ENCODE assay signal across 22 cellular contexts in genomic region chr6:106796754-106797153, GRCh38.
"Had no signal": no experiment of that assay in that cellular context is flagged by ENCODE, and none has a peak within 500 bp of the region (broad histone marks: within the 10 kb centered on the region; RNA-seq: fewer than 3 reads in every experiment).

No MANE protein-coding gene starts in this region.

- H3K27ac ChIP-seq: gastrocnemius medialis, left ventricle myocardium inferior, spleen, suprapubic skin, tibial nerve had no signal

- H3K27me3 ChIP-seq: breast epithelium, gastrocnemius medialis, spleen, suprapubic skin, tibial nerve had no signal

- H3K27ac Mint-ChIP-seq: activated B cell treated with CpG ODN at 0.5 μM for 24 hours; activated CD8-positive, alpha-beta T cell treated with anti-CD3 and anti-CD28 coated beads for 36 hours; activated naive CD4-positive, alpha-beta T cell treated with anti-CD3 and anti-CD28 coated beads, Interleukin-2, amount 50 U/mL, for 72 hours; activated T-helper 2 cell treated with anti-CD3 and anti-CD28 coated beads, Interferon-gamma antibody, Interleukin-2, Interleukin-4, amounts not matched to agents 10 μg/mL and 5 μg/mL and 100 μg/mL, durations not matched to agents 14 hours and 24 hours and 36 hours; natural killer cell; T-helper 1 cell treated with Interleukin-12 subunit alpha and Interleukin-12 subunit beta and Interleukin-4 antibody, amounts not matched to agents 30 μg/mL and 1 μg/mL, for 36 hours had no signal

- H3K9me3 ChIP-seq: breast epithelium, gastrocnemius medialis, left ventricle myocardium inferior, spleen, suprapubic skin, tibial nerve had no signal

- H3K9me3 Mint-ChIP-seq: activated CD8-positive, alpha-beta T cell treated with anti-CD3 and anti-CD28 coated beads for 36 hours; activated naive CD4-positive, alpha-beta T cell treated with anti-CD3 and anti-CD28 coated beads, Interleukin-2, amount 50 U/mL, for 72 hours; activated T-helper 2 cell treated with anti-CD3 and anti-CD28 coated beads, Interferon-gamma antibody, Interleukin-2, Interleukin-4, amounts not matched to agents 10 μg/mL and 5 μg/mL and 100 μg/mL, durations not matched to agents 14 hours and 24 hours and 36 hours; natural killer cell; T-helper 1 cell treated with Interleukin-12 subunit alpha and Interleukin-12 subunit beta and Interleukin-4 antibody, amounts not matched to agents 30 μg/mL and 1 μg/mL, for 36 hours had no signal

- H3K4me3 Mint-ChIP-seq: activated B cell treated with CpG ODN at 0.5 μM for 24 hours; activated CD8-positive, alpha-beta T cell treated with anti-CD3 and anti-CD28 coated beads for 36 hours; natural killer cell; T-helper 1 cell treated with Interleukin-12 subunit alpha and Interleukin-12 subunit beta and Interleukin-4 antibody, amounts not matched to agents 30 μg/mL and 1 μg/mL, for 36 hours had no signal

- H3K36me3 ChIP-seq: breast epithelium, gastrocnemius medialis, left ventricle myocardium inferior, spleen, suprapubic skin, tibial nerve had no signal

- DNase-seq: activated B cell treated with CpG ODN at 0.5 μM for 24 hours; activated CD4-positive, alpha-beta T cell treated with anti-CD3 and anti-CD28 coated beads, Interleukin-2, amount 50 U/mL, for 1 hour; activated CD8-positive, alpha-beta T cell treated with anti-CD3 and anti-CD28 coated beads for 36 hours; activated naive CD4-positive, alpha-beta T cell; activated T-cell treated with anti-CD3 and anti-CD28 coated beads, Interleukin-2, amount 50 U/mL, for 48 hours; central memory CD4-positive, alpha-beta T cell; gastrocnemius medialis; glutamatergic neuron; left ventricle myocardium inferior; midbrain; natural killer cell; right cardiac atrium; spleen; stimulated activated naive CD4-positive, alpha-beta T cell; SW 1271; T1000 had no signal

- H3K4me1 ChIP-seq: left ventricle myocardium inferior, spleen, suprapubic skin, tibial nerve had no signal

- ATAC-seq: activated CD8-positive, alpha-beta T cell treated with anti-CD3 and anti-CD28 coated beads for 36 hours; activated naive CD4-positive, alpha-beta T cell treated with anti-CD3 and anti-CD28 coated beads, Interleukin-2, amount 50 U/mL, for 72 hours; gastrocnemius medialis; natural killer cell; right cardiac atrium had no signal

- H3K36me3 Mint-ChIP-seq: activated naive CD4-positive, alpha-beta T cell treated with anti-CD3 and anti-CD28 coated beads, Interleukin-2, amount 50 U/mL, for 72 hours; natural killer cell had no signal

- H3K4me3 ChIP-seq: breast epithelium, gastrocnemius medialis, left ventricle myocardium inferior, spleen, suprapubic skin, tibial nerve had no signal
